7 cellular contexts compared by ENCODE assay signal in genomic region chr6:30554962-30555361, GRCh38. TPM values are rescaled to one million over a fixed set of nuclear protein-coding genes. Genes with fewer than 3 reads are reported as not detected.
DNase-seq lines count a peak whose midpoint lies in the region; ATAC-seq and TF ChIP-seq lines count a peak whose summit lies in the region.

No MANE protein-coding gene starts in this region.

- no peak overlapping the region for H2BK15ac ChIP-seq in IMR-90 (ENCODE audit: low read depth, low read length)

- peaks cover 25% of the 10 kb centered on the region for H3K4me1 Mint-ChIP-seq in activated naive CD8-positive, alpha-beta T cell treated with anti-CD3 and anti-CD28 coated beads, Interleukin-2, amount 10 ng/mL, durations not matched to agents 7 days and 5 days

- 0 out of 2 replicates have a peak overlapping the region, but pooled peaks have one; percentile 0 for H2AK5ac ChIP-seq in IMR-90 (ENCODE audit: low read depth, low read length)

- POLR2A ChIA-PET in IMR-90 (lab: Charles Lee; ENCODE audit: unreplicated experiment) = no interaction called here
- POLR2A ChIA-PET in activated naive CD8-positive, alpha-beta T cell treated with anti-CD3 and anti-CD28 coated beads, Interleukin-2, amount 10 ng/mL, durations not matched to agents 7 days and 5 days (lab: Charles Lee) = interaction anchor here (0.5 to 3.4 kb wide), 6 partner anchors 10 to 292 kb away, joined by 3 to 10 read pairs (median 4); partner anchors contain the start of gene DHX16

- in situ Hi-C loops in IMR-90 (cut with MboI; ENCODE audit: low sequenced_read_pairs) = no loop called here

- peak overlapping the region; percentile 98 for H2AK9ac ChIP-seq in IMR-90 (replicated peaks; ENCODE audit: low read depth, low read length, poor library complexity)

- H3K36me3 Mint-ChIP-seq in activated naive CD8-positive, alpha-beta T cell treated with anti-CD3 and anti-CD28 coated beads, Interleukin-2, amount 10 ng/mL, durations not matched to agents 7 days and 5 days = peaks cover 23% of the 10 kb centered on the region

- peak overlapping the region; percentile 75; the same call in 1 of the 2 replicates for H3K56ac ChIP-seq in IMR-90 (ENCODE audit: extremely low read depth, insufficient read depth, low read length)

- no peak overlapping the region for H2BK120ac ChIP-seq in IMR-90 (ENCODE audit: low read depth, low read length)

- intact Hi-C loops in IMR-90 (cut with micrococcal nuclease) (no loop called here), stomach (cut with DNase I; ENCODE audit: low total_unique reads) (no loop called here)

- H3K4me3 ChIP-seq in IMR-90 (ENCODE audit: insufficient read depth, low read depth, low read length) (peak overlapping the region; percentile 94), iPS-20b (ENCODE audit: low read length) (peak overlapping the region; percentile 88), stomach (peak overlapping the region; percentile 82 to 98 (median 93))

- no peaks in the 10 kb centered on the region for H3K9me3 ChIP-seq in IMR-90 (ENCODE audit: control insufficient read depth, insufficient read depth, low read length)
- H3K9me3 ChIP-seq in iPS-20b (ENCODE audit: insufficient read depth, low read depth, low read length) = no peaks in the 10 kb centered on the region
- no peaks in the 10 kb centered on the region for H3K9me3 ChIP-seq in stomach

- no peak overlapping the region; the same call in 1 of the 2 replicates for H4K5ac ChIP-seq in IMR-90 (ENCODE audit: low read depth, low read length)

- TF ChIP-seq RAD21 in IMR-90 (IDR thresholded peaks at IDR 0.05; ENCODE audit: low read length) = no peak

- no peak for TF ChIP-seq CTCF in IMR-90 (conservative IDR thresholded peaks at IDR 0.05; ENCODE audit: low read depth, low read length)
- no peak for TF ChIP-seq CTCF in stomach (IDR thresholded peaks at IDR 0.05)

- H3K18ac ChIP-seq in IMR-90 (ENCODE audit: low read depth, low read length) = no peak overlapping the region; the same call in 1 of the 2 replicates

- H2AFZ ChIP-seq in IMR-90 (replicated peaks; ENCODE audit: low read length, poor library complexity) = peak overlapping the region; percentile 97

- H3K23ac ChIP-seq in IMR-90 (ENCODE audit: low read depth, low read length) = peak overlapping the region; percentile 88

- DNase-seq in IMR-90 (peak; percentile 5), stomach (no peak), NOMO-1 treated with DMSO at 0.1 percent for 48 hours (lab: John Stamatoyannopoulos, UW; ENCODE audit: unreplicated experiment) (no peak), NAMALWA (ENCODE audit: low spot score) (no peak), inferior parietal cortex (ENCODE audit: extremely low spot score) (no peak)
- no peak for DNase-seq in activated naive CD8-positive, alpha-beta T cell treated with anti-CD3 and anti-CD28 coated beads, Interleukin-2, amount 10 ng/mL, durations not matched to agents 7 days and 5 days

- H3K4me1 ChIP-seq in IMR-90 (ENCODE audit: control insufficient read depth, insufficient read depth, low read length) (peaks cover 2% of the 10 kb centered on the region), iPS-20b (ENCODE audit: insufficient read depth, low read length) (no peaks in the 10 kb centered on the region), stomach (peaks cover 17 to 36% (median 28%) of the 10 kb centered on the region in 4 donors)

- H3K36me3 ChIP-seq in IMR-90 (ENCODE audit: control insufficient read depth, insufficient read depth, low read length) (peaks cover 33% of the 10 kb centered on the region), iPS-20b (ENCODE audit: insufficient read depth, low read depth, low read length) (peaks cover 59% of the 10 kb centered on the region), stomach (peaks cover 21 to 49% (median 44%) of the 10 kb centered on the region in 4 donors)

- TF ChIP-seq POLR2A in IMR-90 (IDR thresholded peaks at IDR 0.05; ENCODE audit: low read depth, low read length) (no peak), stomach (IDR thresholded peaks at IDR 0.05) (no peak)

- TF ChIP-seq EP300 in stomach (IDR thresholded peaks at IDR 0.05) = no peak

- dilution Hi-C loops in IMR-90 (cut with HindIII; ENCODE audit: low sequenced_read_pairs, unreplicated experiment) = no loop called here

- H4K20me1 ChIP-seq in IMR-90 (ENCODE audit: insufficient read depth, low read length) = no peaks in the 10 kb centered on the region

- H3K9ac ChIP-seq in IMR-90 (ENCODE audit: low read depth, low read length) (peak overlapping the region; percentile 84), iPS-20b (ENCODE audit: low read depth, low read length) (peak overlapping the region; percentile 91; the same call in 1 of the 2 replicates)

- no TSS peak for BruUV-seq in IMR-90 (replicated peaks; lab: Mats Ljungman, UMichigan)

- peak overlapping the region; percentile 95 for H3K4me3 Mint-ChIP-seq in activated naive CD8-positive, alpha-beta T cell treated with anti-CD3 and anti-CD28 coated beads, Interleukin-2, amount 10 ng/mL, durations not matched to agents 7 days and 5 days

- no peak for ATAC-seq in IMR-90 (ENCODE audit: low read depth)
- no peak for ATAC-seq in activated naive CD8-positive, alpha-beta T cell treated with anti-CD3 and anti-CD28 coated beads, Interleukin-2, amount 10 ng/mL, durations not matched to agents 7 days and 5 days (ENCODE audit: low read depth)

- peaks cover 10 to 71% of the 10 kb centered on the region in 2 experiments for H3K79me1 ChIP-seq in IMR-90 (ENCODE audit: low read depth in 1 of 2, low read length in 2 of 2)

- H3K14ac ChIP-seq in IMR-90 (replicated peaks; ENCODE audit: low read depth, low read length) = peak overlapping the region; percentile 62; the same call in 1 of the 2 replicates

- H3K4me2 ChIP-seq in IMR-90 (ENCODE audit: low read depth, low read length) = peak overlapping the region; percentile 85

- peak overlapping the region; percentile 90 for H3K4ac ChIP-seq in IMR-90 (ENCODE audit: low read depth, low read length)

- H3K9me1 ChIP-seq in IMR-90 (ENCODE audit: insufficient read depth, low read length) = peaks cover 6% of the 10 kb centered on the region; the same call in 1 of the 2 replicates

- CTCF ChIA-PET in IMR-90 (lab: Yijun Ruan, JAX) = interaction anchor here (1.1 to 1.7 kb wide), 4 partner anchors 10 to 73 kb away, joined by 3 to 8 read pairs (median 4); no protein-coding TSS in a partner anchor

- 29% methylated on average over 4 of the region's 8 CpGs; no CpG with 5 or more reads in 1 of the 2 experiments for WGBS in IMR-90 (ENCODE audit: extremely low coverage in 2 of 2, insufficient read length in 1 of 2), 2 experiments
- WGBS in stomach, 5 donors = 27 to 42% (median 33%) methylated on average over 8 of the region's 8 CpGs

- H3K27ac ChIP-seq in IMR-90 (ENCODE audit: insufficient read depth, low read length) (peak overlapping the region; percentile 96), iPS-20b (ENCODE audit: low read length) (no peak overlapping the region), stomach (peak overlapping the region; percentile 97 to 100 (median 98))

- H3K27ac Mint-ChIP-seq in activated naive CD8-positive, alpha-beta T cell treated with anti-CD3 and anti-CD28 coated beads, Interleukin-2, amount 10 ng/mL, durations not matched to agents 7 days and 5 days = peak overlapping the region; percentile 100

- H4K8ac ChIP-seq in IMR-90 (ENCODE audit: low read depth in 2 of 2, low read length in 2 of 2) = peak overlapping the region; percentile 71 to 87

- no peak overlapping the region for H2BK20ac ChIP-seq in IMR-90 (ENCODE audit: low read depth, low read length)

- H2BK5ac ChIP-seq in IMR-90 (ENCODE audit: low read depth, low read length, poor library complexity, severe bottlenecking) = peak overlapping the region; percentile 88

- H3K27me3 ChIP-seq in IMR-90 (ENCODE audit: control insufficient read depth, insufficient read depth, low read length) (no peaks in the 10 kb centered on the region), iPS-20b (ENCODE audit: insufficient read depth, low read length) (no peaks in the 10 kb centered on the region), stomach (no peaks in the 10 kb centered on the region)

- H3K9me3 Mint-ChIP-seq in activated naive CD8-positive, alpha-beta T cell treated with anti-CD3 and anti-CD28 coated beads, Interleukin-2, amount 10 ng/mL, durations not matched to agents 7 days and 5 days = no peaks in the 10 kb centered on the region

- no peak overlapping the region for H4K91ac ChIP-seq in IMR-90 (ENCODE audit: insufficient read depth, low read depth, low read length)

- H3K27me3 Mint-ChIP-seq in activated naive CD8-positive, alpha-beta T cell treated with anti-CD3 and anti-CD28 coated beads, Interleukin-2, amount 10 ng/mL, durations not matched to agents 7 days and 5 days = no peaks in the 10 kb centered on the region

TF ChIP-seq in IMR-90, 13 proteins besides CTCF, POLR2A, EP300 and RAD21 (continues in another document):
- no peak for TF ChIP-seq BHLHE40 (IDR thresholded peaks at IDR 0.05; ENCODE audit: low read depth, low read length)
- no peak for TF ChIP-seq RCOR1 (IDR thresholded peaks at IDR 0.05; ENCODE audit: insufficient replicate concordance, low read length)
- no peak for TF ChIP-seq MAZ (IDR thresholded peaks at IDR 0.05; ENCODE audit: borderline replicate concordance, low read depth, low read length)

RNA-seq across cellular contexts. Expression of gene GNL1, which starts 1.3 kb away (rescaled TPM):
- total RNA-seq in IMR-90 (2012; rRNA removed) (33.9 and 40.5 TPM in 2 replicates), stomach (10 to 100 TPM; 12.7 to 39.7 (median 19.2) TPM)
- polyA plus RNA-seq in IMR-90 (2012; rRNA removed) (43.7 and 44.0 TPM in 2 replicates), stomach (10 to 100 TPM; 42.6 to 53.3 (median 48.9) TPM)
- 27.9 and 33.6 TPM in 2 replicates for polyA plus RNA-seq in IMR-90 (2012; cell fraction: cytosol; rRNA removed)
- polyA plus RNA-seq in IMR-90 (2012; cell fraction: nucleus; rRNA removed; ENCODE audit: low replicate concordance) = 45.1 and 54.4 TPM in 2 replicates
- 10 to 100 TPM; 84.3 to 88.6 TPM for total RNA-seq in activated naive CD8-positive, alpha-beta T cell treated with anti-CD3 and anti-CD28 coated beads, Interleukin-2, amount 10 ng/mL, durations not matched to agents 7 days and 5 days

RNA-seq across cellular contexts. Expression of gene PRR3, which starts 2.1 kb away (rescaled TPM):
- 7.2 TPM in 2 replicates for total RNA-seq in IMR-90 (2012; rRNA removed)
- 16.7 and 17.3 TPM in 2 replicates for polyA plus RNA-seq in IMR-90 (2012; rRNA removed)
- polyA plus RNA-seq in IMR-90 (2012; cell fraction: cytosol; rRNA removed) = 9.5 and 11.1 TPM in 2 replicates
- 8.2 and 15.9 TPM in 2 replicates for polyA plus RNA-seq in IMR-90 (2012; cell fraction: nucleus; rRNA removed; ENCODE audit: low replicate concordance)
- total RNA-seq in activated naive CD8-positive, alpha-beta T cell treated with anti-CD3 and anti-CD28 coated beads, Interleukin-2, amount 10 ng/mL, durations not matched to agents 7 days and 5 days = 10 to 100 TPM; 19.9 to 22.5 TPM
- total RNA-seq in stomach = 10 to 100 TPM in 2 of 5 donors, under 1 TPM in 1, not detected in 2; 0.89 to 10.7 (median 10.5) TPM
- 1 to 10 TPM; 4.1 to 7.1 (median 5.5) TPM for polyA plus RNA-seq in stomach

RNA-seq across cellular contexts. Expression of gene ABCF1, which starts 16.3 kb away (rescaled TPM):
- total RNA-seq in IMR-90 (2012; rRNA removed) (47.5 and 48.6 TPM in 2 replicates), stomach (10 to 100 TPM in 4 of 5 donors, 1 to 10 TPM in 1; 7.6 to 32.6 (median 28.3) TPM)
- polyA plus RNA-seq in IMR-90 (2012; rRNA removed) (35.8 and 39.1 TPM in 2 replicates), stomach (10 to 100 TPM; 17.1 to 28.0 (median 26.8) TPM)
- 29.2 and 30.4 TPM in 2 replicates for polyA plus RNA-seq in IMR-90 (2012; cell fraction: cytosol; rRNA removed)
- 48.3 and 57.9 TPM in 2 replicates for polyA plus RNA-seq in IMR-90 (2012; cell fraction: nucleus; rRNA removed; ENCODE audit: low replicate concordance)
- 10 to 100 TPM; 67.5 to 70.4 TPM for total RNA-seq in activated naive CD8-positive, alpha-beta T cell treated with anti-CD3 and anti-CD28 coated beads, Interleukin-2, amount 10 ng/mL, durations not matched to agents 7 days and 5 days
